ENCODE assay signal across 20 cellular contexts in genomic region chr13:100214886-100215285, GRCh38.
DNase-seq lines count a peak whose midpoint lies in the region; ATAC-seq, FAIRE-seq and TF ChIP-seq lines count a peak whose summit lies in the region.
"Had no signal": no experiment of that assay in that cellular context is flagged by ENCODE, and none has a peak within 500 bp of the region (broad histone marks: within the 10 kb centered on the region; RNA-seq: fewer than 3 reads in every experiment).

No MANE protein-coding gene starts in this region.

- H4K20me1 ChIP-seq in PC-9 (ENCODE audit: insufficient read depth) = no peaks in the 10 kb centered on the region

- BruUV-seq in PC-9 (replicated peaks; lab: Mats Ljungman, UMichigan) = no TSS peak

- DNase-seq in A549 (ENCODE audit: low read depth in 1 of 2, low spot score in 1 of 2) = peak; percentile 28 to 56
- peak; percentile 62 for DNase-seq in HT1080 (ENCODE audit: low read depth)
- peak; percentile 50 for DNase-seq in astrocyte of the hippocampus (ENCODE audit: low read depth, low spot score)
- DNase-seq in fibroblast of the conjunctiva (ENCODE audit: low read depth) = peak; percentile 58
- no peak for DNase-seq in PC-9
- no peak for DNase-seq in Peyer's patch
- DNase-seq in NCI-H2171 (lab: John Stamatoyannopoulos, UW) = no peak
- DNase-seq: aorta; COR-L47; left ventricle myocardium superior; NCI-H2029 treated with DMSO at 0.1 percent for 48 hours; NCI-H526; spleen; stimulated activated naive B cell treated with anti-CD40 and anti-IgM and Interleukin-4, amounts not matched to agents 10 μg/mL and 1 μg/mL and 100 μg/mL, for 72 hours; upper lobe of left lung; WERI-Rb-1 had no signal

- H3K27me3 ChIP-seq in PC-9 (ENCODE audit: insufficient read depth, low read depth) (no peaks in the 10 kb centered on the region), Peyer's patch (no peaks in the 10 kb centered on the region)
- H3K27me3 ChIP-seq: esophagus muscularis mucosa, spleen, upper lobe of left lung had no signal

- CTCF ChIA-PET in A549 (lab: Yijun Ruan, JAX) (interaction anchor here (1.0 to 1.4 kb wide), 2 partner anchors 300 to 559 kb away, joined by 3 to 4 read pairs; no protein-coding TSS in a partner anchor), PC-9 (lab: Charles Lee) (interaction anchor here (0.6 kb wide), 1 partner anchor 747 kb away, joined by 9 read pairs; no protein-coding TSS in a partner anchor)

- H3K4me3 ChIP-seq in A549 (no peak overlapping the region), PC-9 (no peak overlapping the region), Peyer's patch (no peak overlapping the region)
- H3K4me3 ChIP-seq: esophagus muscularis mucosa, upper lobe of left lung had no signal

- no peak overlapping the region for H2AFZ ChIP-seq in PC-9

- H3K4me2 ChIP-seq in A549 (peak overlapping the region; percentile 25; the same call in 2 of the 3 replicates), PC-9 (no peak overlapping the region)

- 26% methylated on average over 3 of the region's 3 CpGs for WGBS in A549 (ENCODE audit: missing lambda C conversion rate)

- no peaks in the 10 kb centered on the region for H3K79me2 ChIP-seq in PC-9 (ENCODE audit: low read depth)

- H3K27ac ChIP-seq in A549 (peak overlapping the region; percentile 5 to 78; a peak in 4 of 6 replicates), PC-9 (no peak overlapping the region), Peyer's patch (no peak overlapping the region)
- H3K27ac ChIP-seq: esophagus muscularis mucosa, spleen, upper lobe of left lung, WERI-Rb-1 had no signal

- H3K9me3 ChIP-seq in A549 = no peaks in the 10 kb centered on the region
- H3K9me3 ChIP-seq in PC-9 (ENCODE audit: insufficient read depth, low read depth) = no peaks in the 10 kb centered on the region
- H3K9me3 ChIP-seq in Peyer's patch = no peaks in the 10 kb centered on the region
- H3K9me3 ChIP-seq: esophagus muscularis mucosa, upper lobe of left lung had no signal

- TF ChIP-seq POLR2A in A549 (IDR thresholded peaks at IDR 0.05; ENCODE audit: low read length) = no peak
- no peak for TF ChIP-seq POLR2A in Peyer's patch (IDR thresholded peaks at IDR 0.05)

- intact Hi-C loops in PC-9 (cut with micrococcal nuclease; ENCODE audit: unreplicated experiment) = no loop called here

- H3K36me3 ChIP-seq in PC-9 (ENCODE audit: low read depth) (0 out of 2 replicates have a peak, but pooled peaks cover 5% of the 10 kb centered on the region), Peyer's patch (peaks cover 0 to 3% (median 0%) of the 10 kb centered on the region in 3 donors)

- POLR2A ChIA-PET in A549 (lab: Yijun Ruan, JAX) (interaction anchor here (0.7 kb wide), 1 partner anchor 998 kb away, joined by 3 read pairs; no protein-coding TSS in a partner anchor), PC-9 (lab: Charles Lee; ENCODE audit: unreplicated experiment) (no interaction called here)

- TF ChIP-seq RAD21 in A549 (conservative IDR thresholded peaks at IDR 0.05 in 1 of 2, IDR thresholded peaks at IDR 0.05 in 1 of 2) = no peak

- peaks cover 42% of the 10 kb centered on the region for H3K4me1 ChIP-seq in A549
- no peaks in the 10 kb centered on the region for H3K4me1 ChIP-seq in PC-9 (replicated peaks; ENCODE audit: insufficient read depth)
- no peaks in the 10 kb centered on the region for H3K4me1 ChIP-seq in Peyer's patch
- H3K4me1 ChIP-seq: esophagus muscularis mucosa, upper lobe of left lung had no signal

- H3F3A ChIP-seq in PC-9 (ENCODE audit: insufficient read depth, low read depth) = no peaks in the 10 kb centered on the region

- no peak for TF ChIP-seq EP300 in A549 (IDR thresholded peaks at IDR 0.05)

- TF ChIP-seq CTCF in A549 (IDR thresholded peaks at IDR 0.05) (no peak), PC-9 (conservative IDR thresholded peaks at IDR 0.05) (no peak), Peyer's patch (IDR thresholded peaks at IDR 0.05) (no peak)

- H3K9me2 ChIP-seq in PC-9 (ENCODE audit: insufficient read depth) = no peaks in the 10 kb centered on the region

- no peak for FAIRE-seq in A549 (lab: Jason Lieb, UNC)
- FAIRE-seq: A204.1, G401.6 had no signal

- ATAC-seq in A549 = peak; percentile 56 to 92; a peak in 4 of 6 replicates
- no peak for ATAC-seq in HG02973 (IDR thresholded peaks at IDR 0.05; ENCODE audit: unreplicated experiment)
- ATAC-seq: left ventricle myocardium superior; stimulated activated naive B cell treated with anti-CD40 and anti-IgM and Interleukin-4, amounts not matched to agents 10 μg/mL and 1 μg/mL and 100 μg/mL, for 72 hours had no signal

TF ChIP-seq in A549, 52 proteins besides CTCF, POLR2A, EP300 and RAD21:
- TF ChIP-seq CBX2 (IDR thresholded peaks at IDR 0.05; ENCODE audit: borderline replicate concordance, low read depth) = no peak
- TF ChIP-seq MAFK (IDR thresholded peaks at IDR 0.05; ENCODE audit: partially characterized antibody) = peak; percentile 64
- TF ChIP-seq HOXB13 (CRISPR knock-in tag; IDR thresholded peaks at IDR 0.05; ENCODE audit: low read depth) = no peak
- TF ChIP-seq MYC (IDR thresholded peaks at IDR 0.05; ENCODE audit: borderline replicate concordance, low read length) = no peak
- TF ChIP-seq KDM1A (IDR thresholded peaks at IDR 0.05; ENCODE audit: low read depth) = no peak
- no peak for TF ChIP-seq NPAS2 (CRISPR knock-in tag; IDR thresholded peaks at IDR 0.05; ENCODE audit: borderline replicate concordance)
- no peak for TF ChIP-seq FOSL2 (IDR thresholded peaks at IDR 0.05)
- TF ChIP-seq FOSL2 (CRISPR knock-in tag; IDR thresholded peaks at IDR 0.05) = peak; percentile 80
- TF ChIP-seq EHF (CRISPR knock-in tag; IDR thresholded peaks at IDR 0.05) = no peak
- TF ChIP-seq HOXA7 (CRISPR knock-in tag; IDR thresholded peaks at IDR 0.05) = no peak
- TF ChIP-seq MAZ (IDR thresholded peaks at IDR 0.05; ENCODE audit: borderline replicate concordance, low read depth, low read length) = no peak
- no peak for TF ChIP-seq ZC3H11A (IDR thresholded peaks at IDR 0.05)
- TF ChIP-seq RARB (CRISPR knock-in tag; IDR thresholded peaks at IDR 0.05) = no peak
- TF ChIP-seq HEYL (CRISPR knock-in tag; IDR thresholded peaks at IDR 0.05) = no peak
- TF ChIP-seq, protein P1, sequence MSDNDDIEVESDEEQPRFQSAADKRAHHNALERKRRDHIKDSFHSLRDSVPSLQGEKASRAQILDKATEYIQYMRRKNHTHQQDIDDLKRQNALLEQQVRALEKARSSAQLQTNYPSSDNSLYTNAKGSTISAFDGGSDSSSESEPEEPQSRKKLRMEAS (IDR thresholded peaks at IDR 0.05) = peak; percentile 21; the same call in 1 of the 2 replicates
- TF ChIP-seq GATA3 (IDR thresholded peaks at IDR 0.05; ENCODE audit: borderline replicate concordance) = peak; percentile 65; the same call in 1 of the 2 replicates
- no peak for TF ChIP-seq PHF8 (IDR thresholded peaks at IDR 0.05; ENCODE audit: borderline replicate concordance, low read depth)
- no peak for TF ChIP-seq NR3C1 (IDR thresholded peaks at IDR 0.05)
- TF ChIP-seq NFE2L2 (conservative IDR thresholded peaks at IDR 0.05; ENCODE audit: low read length) = no peak
- 0 out of 2 replicates have a peak, but pooled peaks have one; percentile 30 for TF ChIP-seq JUNB (IDR thresholded peaks at IDR 0.05)

Comparison
In these comparisons a context has a peak if more than half of its experiments do, and no peak if none do; other contexts are left out.
1. DNase-seq: peak in A549 (2 of 2), HT1080 (single experiment), astrocyte of the hippocampus (single experiment) and fibroblast of the conjunctiva (single experiment); none in PC-9 (0 of 2), Peyer's patch (0 of 3) and NCI-H2171 (single experiment).
2. H3K27ac ChIP-seq: peak in A549 (2 of 2); none in PC-9 (single experiment) and Peyer's patch (0 of 4).